ENCODE assay signal across 10 cellular contexts in the genomic region with DNA sequence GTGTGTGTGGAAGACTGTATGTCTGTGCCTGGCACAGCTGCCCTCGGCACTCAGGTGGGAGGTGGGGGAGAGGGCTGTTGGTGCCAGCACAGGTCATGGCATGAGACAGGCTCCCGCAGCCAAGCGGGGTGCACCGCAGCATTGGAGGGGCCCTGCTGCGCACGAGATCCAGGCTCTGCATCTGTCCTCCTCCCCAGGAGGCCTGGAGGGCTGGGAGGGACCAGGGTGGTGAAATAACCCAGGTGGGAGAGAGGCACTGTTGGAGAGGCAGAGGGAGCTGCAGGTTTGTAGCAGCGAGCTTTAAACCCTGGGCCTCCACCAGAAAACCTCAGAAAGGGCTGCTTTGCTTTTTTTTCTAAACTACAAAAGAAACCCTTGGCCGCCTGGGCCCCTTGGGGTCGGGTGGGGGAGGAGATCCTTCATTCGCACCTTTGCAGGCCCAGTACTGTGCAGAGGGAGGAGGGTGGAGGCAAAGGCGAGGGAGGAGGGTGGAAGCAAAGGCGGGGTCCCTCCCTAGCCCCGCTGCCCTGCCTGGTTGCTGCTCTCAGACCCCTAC.
DNase-seq lines count a peak whose midpoint lies in the region; ATAC-seq and TF ChIP-seq lines count a peak whose summit lies in the region.
"Had no signal": no experiment of that assay in that cellular context is flagged by ENCODE, and none has a peak within 500 bp of the region (broad histone marks: within the 10 kb centered on the region; RNA-seq: fewer than 3 reads in every experiment).

No MANE protein-coding gene starts in this region.

- no peaks in the 10 kb centered on the region for H3K36me3 ChIP-seq in ACC112 (ENCODE audit: insufficient read depth, low read length)
- peaks cover 15% of the 10 kb centered on the region; the same call in 1 of the 2 replicates for H3K36me3 ChIP-seq in IMR-90 (ENCODE audit: control insufficient read depth, insufficient read depth, low read length)
- H3K36me3 ChIP-seq in naive thymus-derived CD4-positive, alpha-beta T cell (ENCODE audit: control insufficient read depth in 2 of 3, insufficient read depth in 3 of 3, low read length in 3 of 3): peaks cover 0 to 7% (median 0%) of the 10 kb centered on the region in 3 experiments

- peak overlapping the region; percentile 77 for H2AK5ac ChIP-seq in IMR-90 (ENCODE audit: low read depth, low read length)

- dilution Hi-C loops in IMR-90 (cut with HindIII; ENCODE audit: low sequenced_read_pairs, unreplicated experiment): no loop called here

- H2BK15ac ChIP-seq in IMR-90 (ENCODE audit: low read depth, low read length): peak overlapping the region; percentile 23; the same call in 1 of the 3 replicates

- no peak overlapping the region for H3K4me3 ChIP-seq in ACC112 (ENCODE audit: low read depth, low read length)
- H3K4me3 ChIP-seq in IMR-90 (ENCODE audit: insufficient read depth, low read depth, low read length): no peak overlapping the region
- peak overlapping the region; percentile 17 for H3K4me3 ChIP-seq in naive thymus-derived CD4-positive, alpha-beta T cell (ENCODE audit: low read length)

- H3K9me1 ChIP-seq in IMR-90 (ENCODE audit: insufficient read depth, low read length): peaks cover 61% of the 10 kb centered on the region

- H3K79me1 ChIP-seq in IMR-90 (ENCODE audit: low read depth in 1 of 2, low read length in 2 of 2): peaks cover 5 to 94% of the 10 kb centered on the region in 2 experiments

- H3K79me2 ChIP-seq in ACC112 (ENCODE audit: control insufficient read depth, insufficient read depth, low read length, unreplicated experiment): peaks cover 94% of the 10 kb centered on the region

- peak overlapping the region; percentile 80 for H3K4ac ChIP-seq in IMR-90 (ENCODE audit: low read depth, low read length)

- TF ChIP-seq CTCF in IMR-90 (conservative IDR thresholded peaks at IDR 0.05; ENCODE audit: low read depth, low read length): no peak

- CTCF ChIA-PET in IMR-90 (lab: Yijun Ruan, JAX): interaction anchor here (0.8 kb wide), 1 partner anchor 22 kb away, joined by 4 read pairs; no protein-coding TSS in a partner anchor
- CTCF ChIA-PET in naive thymus-derived CD4-positive, alpha-beta T cell (lab: Charles Lee): interaction anchor here (0.6 to 3.3 kb wide), 20 partner anchors 8 to 114 kb away, joined by 3 to 16 read pairs (median 4); no protein-coding TSS in a partner anchor

- no peak for TF ChIP-seq RAD21 in IMR-90 (IDR thresholded peaks at IDR 0.05; ENCODE audit: low read length)

- in situ Hi-C loops in IMR-90 (cut with MboI; ENCODE audit: low sequenced_read_pairs): no loop called here

- peak overlapping the region; percentile 83 for H2AK9ac ChIP-seq in IMR-90 (replicated peaks; ENCODE audit: low read depth, low read length, poor library complexity)

- peaks cover 0 to 17% (median 0%) of the 10 kb centered on the region in 5 donors for H3K36me3 Mint-ChIP-seq in naive thymus-derived CD4-positive, alpha-beta T cell

- no peaks in the 10 kb centered on the region for H3K9me3 ChIP-seq in IMR-90 (ENCODE audit: control insufficient read depth, insufficient read depth, low read length)
- no peaks in the 10 kb centered on the region for H3K9me3 ChIP-seq in naive thymus-derived CD4-positive, alpha-beta T cell (ENCODE audit: control insufficient read depth in 2 of 3, low read length in 3 of 3)

- H3K4me3 Mint-ChIP-seq in naive thymus-derived CD4-positive, alpha-beta T cell: peak overlapping the region; percentile 69 to 90 (median 86)

- peak overlapping the region; percentile 65 for H2BK120ac ChIP-seq in IMR-90 (ENCODE audit: low read depth, low read length)

- DNase-seq in IMR-90 (no peak), OCI-M1 (lab: John Stamatoyannopoulos, UW) (no peak), medulla oblongata (ENCODE audit: extremely low spot score) (no peak), foreskin melanocyte (no peak), AG08396 (ENCODE audit: low spot score) (no peak)
- peak; percentile 48 for DNase-seq in activated naive CD4-positive, alpha-beta T cell treated with anti-CD3 and anti-CD28 coated beads, Interleukin-2, amount 50 U/mL, for 16 hours
- DNase-seq in naive thymus-derived CD4-positive, alpha-beta T cell: peak in 8 of 9 donors; percentile 48 to 70 (median 62)
- DNase-seq: head of caudate nucleus, NCI-H2081 treated with DMSO at 0.1 percent for 48 hours had no signal

- no peaks in the 10 kb centered on the region for H3K9me3 Mint-ChIP-seq in naive thymus-derived CD4-positive, alpha-beta T cell

- H3K9ac ChIP-seq in IMR-90 (ENCODE audit: low read depth, low read length): peak overlapping the region; percentile 33; the same call in 1 of the 2 replicates

- no peaks in the 10 kb centered on the region for H3K27me3 ChIP-seq in ACC112 (ENCODE audit: insufficient read depth, low read length)
- H3K27me3 ChIP-seq in IMR-90 (ENCODE audit: control insufficient read depth, insufficient read depth, low read length): no peaks in the 10 kb centered on the region
- no peaks in the 10 kb centered on the region for H3K27me3 ChIP-seq in naive thymus-derived CD4-positive, alpha-beta T cell (ENCODE audit: control insufficient read depth in 2 of 2, insufficient read depth in 2 of 2, low read length in 2 of 2)

- no TSS peak for BruUV-seq in IMR-90 (replicated peaks; lab: Mats Ljungman, UMichigan)

- H3K56ac ChIP-seq in IMR-90 (ENCODE audit: extremely low read depth, insufficient read depth, low read length): no peak overlapping the region

- TF ChIP-seq POLR2A in IMR-90 (IDR thresholded peaks at IDR 0.05; ENCODE audit: low read depth, low read length): no peak

- peaks cover 79% of the 10 kb centered on the region for H3K4me1 ChIP-seq in ACC112 (ENCODE audit: control insufficient read depth, insufficient read depth, low read length, unreplicated experiment)
- H3K4me1 ChIP-seq in IMR-90 (ENCODE audit: control insufficient read depth, insufficient read depth, low read length): peaks cover 80% of the 10 kb centered on the region
- H3K4me1 ChIP-seq in naive thymus-derived CD4-positive, alpha-beta T cell (ENCODE audit: control insufficient read depth in 2 of 2, insufficient read depth in 2 of 2, low read length in 2 of 2): peaks cover 77 to 89% of the 10 kb centered on the region in 2 donors

- H4K8ac ChIP-seq in IMR-90 (ENCODE audit: low read depth in 2 of 2, low read length in 2 of 2): peak overlapping the region in 1 of 2 experiments; percentile 64; a peak in 2 of 4 replicates

- 0% methylated on average over 1 of the region's 13 CpGs; no CpG with 5 or more reads in 1 of the 2 experiments for WGBS in IMR-90 (ENCODE audit: extremely low coverage in 2 of 2, insufficient read length in 1 of 2), 2 experiments

- peak overlapping the region; percentile 83 to 95 (median 93) for H3K27ac Mint-ChIP-seq in naive thymus-derived CD4-positive, alpha-beta T cell

- peaks cover 90% of the 10 kb centered on the region for H4K20me1 ChIP-seq in IMR-90 (ENCODE audit: insufficient read depth, low read length)

- H2AFZ ChIP-seq in ACC112 (ENCODE audit: low read length, unreplicated experiment) (no peak overlapping the region), IMR-90 (replicated peaks; ENCODE audit: low read length, poor library complexity) (peak overlapping the region; percentile 24)

- 0 out of 2 replicates have a peak overlapping the region, but pooled peaks have one; percentile 15 for H3K27ac ChIP-seq in ACC112 (ENCODE audit: low read depth, low read length)
- peak overlapping the region; percentile 92 for H3K27ac ChIP-seq in IMR-90 (ENCODE audit: insufficient read depth, low read length)
- H3K27ac ChIP-seq in naive thymus-derived CD4-positive, alpha-beta T cell (ENCODE audit: low read depth, low read length): peak overlapping the region; percentile 58

- H3K18ac ChIP-seq in IMR-90 (ENCODE audit: low read depth, low read length): peak overlapping the region; percentile 39

- no peaks in the 10 kb centered on the region for H3K27me3 Mint-ChIP-seq in naive thymus-derived CD4-positive, alpha-beta T cell

- peaks cover 65 to 97% (median 93%) of the 10 kb centered on the region in 7 donors for H3K4me1 Mint-ChIP-seq in naive thymus-derived CD4-positive, alpha-beta T cell

- H2BK20ac ChIP-seq in IMR-90 (ENCODE audit: low read depth, low read length): peak overlapping the region; percentile 44

- POLR2A ChIA-PET in IMR-90 (lab: Charles Lee; ENCODE audit: unreplicated experiment): interaction anchor here (0.6 to 1.0 kb wide), 2 partner anchors 53 to 84 kb away, joined by 3 read pairs; no protein-coding TSS in a partner anchor
- POLR2A ChIA-PET in naive thymus-derived CD4-positive, alpha-beta T cell (lab: Charles Lee): interaction anchor here (0.9 to 66.9 kb wide), 13 partner anchors 8 to 122 kb away, joined by 3 to 3353 read pairs (median 6); no protein-coding TSS in a partner anchor

- peak; percentile 24 for ATAC-seq in IMR-90 (ENCODE audit: low read depth)
- peak; percentile 75 for ATAC-seq in naive thymus-derived CD4-positive, alpha-beta T cell

- peak overlapping the region; percentile 53 for H4K91ac ChIP-seq in IMR-90 (ENCODE audit: insufficient read depth, low read depth, low read length)

- H3K14ac ChIP-seq in IMR-90 (replicated peaks; ENCODE audit: low read depth, low read length): peak overlapping the region; percentile 58

- H3K4me2 ChIP-seq in IMR-90 (ENCODE audit: low read depth, low read length): peak overlapping the region; percentile 44

- H2BK5ac ChIP-seq in IMR-90 (ENCODE audit: low read depth, low read length, poor library complexity, severe bottlenecking): peak overlapping the region; percentile 86

- H4K5ac ChIP-seq in IMR-90 (ENCODE audit: low read depth, low read length): peak overlapping the region; percentile 46

- intact Hi-C loops in IMR-90 (cut with micrococcal nuclease): no loop called here
- intact Hi-C loops in naive thymus-derived CD4-positive, alpha-beta T cell (cut with micrococcal nuclease): loop anchor here (1.0 to 2.0 kb wide), 8 partner anchors 8 to 113 kb away; no protein-coding TSS in a partner anchor

- 0 out of 2 replicates have a peak overlapping the region, but pooled peaks have one; percentile 80 for H3K23ac ChIP-seq in IMR-90 (ENCODE audit: low read depth, low read length)

TF ChIP-seq in IMR-90, 13 proteins besides CTCF, POLR2A, EP300 and RAD21 (continues in another document):
- no peak for TF ChIP-seq BHLHE40 (IDR thresholded peaks at IDR 0.05; ENCODE audit: low read depth, low read length)
- no peak for TF ChIP-seq CHD1 (IDR thresholded peaks at IDR 0.05; ENCODE audit: low read depth, low read length)
- no peak for TF ChIP-seq MAFK (IDR thresholded peaks at IDR 0.05; ENCODE audit: low read depth, low read length)
- TF ChIP-seq RCOR1 (IDR thresholded peaks at IDR 0.05; ENCODE audit: insufficient replicate concordance, low read length): no peak
- TF ChIP-seq RFX5 (IDR thresholded peaks at IDR 0.05; ENCODE audit: low read depth, low read length): no peak
- no peak for TF ChIP-seq SMC3 (IDR thresholded peaks at IDR 0.05; ENCODE audit: low read depth, low read length)

Comparison
In these comparisons a context has a peak if more than half of its experiments do, and no peak if none do; other contexts are left out.
1. H3K27ac ChIP-seq: peak in every context shown above with its lines; median percentile 92 in IMR-90; 58 in naive thymus-derived CD4-positive, alpha-beta T cell; 15 in ACC112.
2. DNase-seq: peak in activated naive CD4-positive, alpha-beta T cell treated with anti-CD3 and anti-CD28 coated beads, Interleukin-2, amount 50 U/mL, for 16 hours (single experiment) and naive thymus-derived CD4-positive, alpha-beta T cell (8 of 9); none in IMR-90 (single experiment), OCI-M1 (single experiment), medulla oblongata (single experiment), foreskin melanocyte (single experiment) and AG08396 (single experiment).